7 cellular contexts compared by ENCODE assay signal in the genomic region with DNA sequence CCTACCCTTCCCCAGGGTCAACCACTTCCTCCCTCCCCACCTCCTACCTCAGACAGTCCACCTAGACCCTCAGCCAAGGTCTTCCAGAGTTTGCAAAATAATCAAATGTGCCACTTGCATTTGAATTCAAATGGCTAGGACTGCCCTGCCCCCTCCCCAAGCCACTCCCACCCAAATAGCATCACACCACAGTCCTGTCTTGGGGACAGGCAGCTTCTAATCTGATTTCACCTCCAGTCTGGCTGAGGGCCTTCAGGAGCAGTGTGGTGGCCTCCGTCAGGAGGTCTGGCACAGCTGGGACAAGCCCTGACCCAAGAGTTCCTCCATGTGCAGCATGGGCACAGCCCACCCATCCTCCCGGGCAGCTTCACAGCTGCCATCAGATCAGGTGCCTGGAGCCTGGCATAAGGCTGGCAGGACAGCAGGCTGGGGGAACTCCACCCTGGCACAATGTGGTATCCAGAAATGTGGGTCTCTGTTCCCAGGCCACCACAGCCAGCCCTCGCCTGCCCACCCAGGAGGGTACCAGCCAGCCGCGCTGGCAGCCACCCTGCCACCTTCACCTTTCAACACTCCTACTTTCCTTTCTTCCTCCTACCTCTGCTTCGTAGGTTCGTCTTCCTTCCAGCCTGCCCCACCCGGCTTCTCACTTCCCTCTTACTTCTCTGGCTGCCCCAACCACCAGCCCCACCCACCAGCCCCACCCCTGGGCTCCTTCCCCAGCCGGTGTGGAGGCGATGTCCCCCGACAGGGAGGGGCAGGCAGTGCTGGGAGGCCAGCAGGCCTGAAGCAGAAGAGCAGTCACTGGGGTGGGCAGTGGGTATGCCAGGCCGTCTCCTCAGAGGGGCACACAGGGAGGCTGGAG. TPM values are rescaled to one million over a fixed set of nuclear protein-coding genes. Genes with fewer than 3 reads are reported as not detected.
A peak's percentile ranks its signal among the peaks of the same experiment; 100 is the strongest.
DNase-seq lines count a peak whose midpoint lies in the region; ATAC-seq, FAIRE-seq and TF ChIP-seq lines count a peak whose summit lies in the region.

A gene with protein sequence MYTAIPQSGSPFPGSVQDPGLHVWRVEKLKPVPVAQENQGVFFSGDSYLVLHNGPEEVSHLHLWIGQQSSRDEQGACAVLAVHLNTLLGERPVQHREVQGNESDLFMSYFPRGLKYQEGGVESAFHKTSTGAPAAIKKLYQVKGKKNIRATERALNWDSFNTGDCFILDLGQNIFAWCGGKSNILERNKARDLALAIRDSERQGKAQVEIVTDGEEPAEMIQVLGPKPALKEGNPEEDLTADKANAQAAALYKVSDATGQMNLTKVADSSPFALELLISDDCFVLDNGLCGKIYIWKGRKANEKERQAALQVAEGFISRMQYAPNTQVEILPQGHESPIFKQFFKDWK (minus strand): TSS at position 648 of the 865 bp plus-strand sequence. CDS start 8,221 bp downstream, outside the sequence.

- peaks cover 46% of the 10 kb centered on the region for H3K4me1 Mint-ChIP-seq in central memory CD8-positive, alpha-beta T cell

- H3K36me3 ChIP-seq in mucosa of descending colon (ENCODE audit: low read depth) (no peaks in the 10 kb centered on the region), upper lobe of right lung (no peaks in the 10 kb centered on the region)

- ATAC-seq in HG03103 (IDR thresholded peaks at IDR 0.05; ENCODE audit: low read depth, unreplicated experiment): peak; percentile 61
- peak; percentile 12 for ATAC-seq in central memory CD8-positive, alpha-beta T cell (replicated peaks; ENCODE audit: extremely low read depth, poor library complexity, severe bottlenecking)
- peak; percentile 88 for ATAC-seq in mucosa of descending colon
- peak; percentile 80 for ATAC-seq in upper lobe of right lung

- intact Hi-C loops in mucosa of descending colon (cut with DNase I, micrococcal nuclease): no loop called here
- intact Hi-C loops in upper lobe of right lung (cut with DNase I): no loop called here

- no peak within 1 kb of the TSS for H3K4me3 ChIP-seq in mucosa of descending colon
- H3K4me3 ChIP-seq in upper lobe of right lung: peak within 1 kb of the TSS; percentile 37

- H3K4me1 ChIP-seq in mucosa of descending colon (ENCODE audit: low read depth) (peaks cover 37% of the 10 kb centered on the region), upper lobe of right lung (peaks cover 16% of the 10 kb centered on the region)

- TF ChIP-seq POLR2A in GM19099 (IDR thresholded peaks at IDR 0.05; ENCODE audit: extremely low read depth, insufficient read length, low read depth): peak; percentile 53

- H3K27me3 Mint-ChIP-seq in central memory CD8-positive, alpha-beta T cell: peaks cover 9% of the 10 kb centered on the region

- DNase-seq in SKM-1 (lab: John Stamatoyannopoulos, UW; ENCODE audit: unreplicated experiment) (peak; percentile 95), mucosa of descending colon (peak; percentile 95 to 96 (median 95)), upper lobe of right lung (peak; percentile 91), D721Med (ENCODE audit: insufficient read length, low spot score) (no peak)
- DNase-seq in central memory CD8-positive, alpha-beta T cell (ENCODE audit: low spot score in 2 of 2): no peak

- peak within 1 kb of the TSS; percentile 73 for H3K27ac ChIP-seq in upper lobe of right lung

- H3K36me3 Mint-ChIP-seq in central memory CD8-positive, alpha-beta T cell (ENCODE audit: insufficient read depth): peaks cover 10% of the 10 kb centered on the region

- H3K9me3 ChIP-seq in mucosa of descending colon (no peaks in the 10 kb centered on the region), upper lobe of right lung (no peaks in the 10 kb centered on the region)

- no peak for TF ChIP-seq CTCF in mucosa of descending colon (IDR thresholded peaks at IDR 0.05)
- TF ChIP-seq CTCF in upper lobe of right lung (IDR thresholded peaks at IDR 0.05): no peak
- TF ChIP-seq CTCF in D721Med (IDR thresholded peaks at IDR 0.05; ENCODE audit: insufficient read depth, missing control alignments): no peak

- peak within 1 kb of the TSS; percentile 69 for H3K4me3 Mint-ChIP-seq in central memory CD8-positive, alpha-beta T cell

- peak within 1 kb of the TSS; percentile 55 for H3K27ac Mint-ChIP-seq in central memory CD8-positive, alpha-beta T cell (ENCODE audit: low read depth)

- H3K9me3 Mint-ChIP-seq in central memory CD8-positive, alpha-beta T cell: peaks cover 5% of the 10 kb centered on the region

- no peaks in the 10 kb centered on the region for H3K27me3 ChIP-seq in upper lobe of right lung

- no peak for FAIRE-seq in D721Med (lab: Jason Lieb, UNC)

RNA-seq across cellular contexts. Expression of the gene that starts here (rescaled TPM):
- 100 to 1,000 TPM in 1 of 3 donors, 10 to 100 TPM in 2; 46.3 to 103 (median 71.2) TPM for total RNA-seq in mucosa of descending colon
- 419 TPM for total RNA-seq in upper lobe of right lung

Comparison
In these comparisons a context has a peak if more than half of its experiments do, and no peak if none do; other contexts are left out.
1. ATAC-seq: peak in every context shown above with its lines; median percentile 88 in mucosa of descending colon; 80 in upper lobe of right lung; 61 in HG03103; 12 in central memory CD8-positive, alpha-beta T cell.
2. DNase-seq: peak in SKM-1 (single experiment), mucosa of descending colon (3 of 3) and upper lobe of right lung (single experiment); none in central memory CD8-positive, alpha-beta T cell (0 of 2) and D721Med (single experiment).